In genomic region chr1:222711319-222712252, GRCh38 we compare ENCODE assay signal across 8 cellular contexts. TPM values are rescaled to one million over a fixed set of nuclear protein-coding genes. Genes with fewer than 3 reads are reported as not detected.
DNase-seq lines count a peak whose midpoint lies in the region; ATAC-seq, FAIRE-seq and TF ChIP-seq lines count a peak whose summit lies in the region.

No MANE protein-coding gene starts in this region.

- POLR2A ChIA-PET in A673 (lab: Charles Lee; ENCODE audit: low non-redundant PET) = no interaction called here

- H3K4me3 ChIP-seq in A673 (ENCODE audit: low read depth, low read length, poor library complexity, severe bottlenecking) (peak overlapping the region; percentile 71), kidney (ENCODE audit: low read length in 2 of 2) (peak overlapping the region; percentile 91 to 97)

- H3K27ac ChIP-seq in A673 (ENCODE audit: low read depth, low read length, poor library complexity, severe bottlenecking) (peak overlapping the region; percentile 84), caudate nucleus (ENCODE audit: low read depth, low read length) (peak overlapping the region; percentile 75), kidney (ENCODE audit: low read depth in 2 of 2, low read length in 2 of 2) (peak overlapping the region; percentile 84 to 94)

- H3K27me3 ChIP-seq in A673 (replicated peaks; ENCODE audit: insufficient read depth, low read depth, low read length, poor library complexity) = no peaks in the 10 kb centered on the region

- H3K36me3 ChIP-seq in A673 (ENCODE audit: insufficient read depth, low read length, poor library complexity, severe bottlenecking) (no peaks in the 10 kb centered on the region), kidney (ENCODE audit: control insufficient read depth in 1 of 2, insufficient read depth in 2 of 2, low read length in 2 of 2) (no peaks in the 10 kb centered on the region)

- BruUV-seq in A673 (replicated peaks; lab: Mats Ljungman, UMichigan) = TSS peak; percentile 63

- intact Hi-C loops in A673 (cut with micrococcal nuclease; ENCODE audit: unreplicated experiment) = loop anchor here (2.0 kb wide), 1 partner anchor 67 kb away; no protein-coding TSS in a partner anchor
- intact Hi-C loops in kidney (cut with DNase I) = no loop called here

- peaks cover 8% of the 10 kb centered on the region for H3K4me1 ChIP-seq in A673 (ENCODE audit: insufficient read depth, low read length, poor library complexity, severe bottlenecking)
- H3K4me1 ChIP-seq in kidney (ENCODE audit: control insufficient read depth in 1 of 2, insufficient read depth in 1 of 2, low read depth in 1 of 2, low read length in 2 of 2) = peaks cover 2 to 3% of the 10 kb centered on the region in 2 donors

- TF ChIP-seq CTCF in A673 (conservative IDR thresholded peaks at IDR 0.05; ENCODE audit: low read depth, low read length) = no peak
- no peak for TF ChIP-seq CTCF in kidney (IDR thresholded peaks at IDR 0.05; ENCODE audit: borderline replicate concordance, extremely low read depth, insufficient read depth)

- peak; percentile 23 for ATAC-seq in GM18519 (IDR thresholded peaks at IDR 0.05; ENCODE audit: low FRiP score, unreplicated experiment)
- peak; percentile 31 for ATAC-seq in HG03045 (IDR thresholded peaks at IDR 0.05; ENCODE audit: unreplicated experiment)

- no peaks in the 10 kb centered on the region for H3K9me3 ChIP-seq in A673 (ENCODE audit: low read depth, low read length, poor library complexity, severe bottlenecking)
- H3K9me3 ChIP-seq in kidney (ENCODE audit: control insufficient read depth in 1 of 2, low read length in 2 of 2) = no peaks in the 10 kb centered on the region

- peak overlapping the region; percentile 91 to 97 for H3K9ac ChIP-seq in kidney (ENCODE audit: low read length in 2 of 2)

- DNase-seq in A673 (ENCODE audit: low spot score) = peak; percentile 83
- DNase-seq in NCI-H2171 treated with DMSO at 0.1 percent for 48 hours (lab: John Stamatoyannopoulos, UW) = peak; percentile 32
- peak; percentile 41 for DNase-seq in activated CD4-positive, CD25-positive, alpha-beta regulatory T cell treated with anti-CD3 and anti-CD28 coated beads, Interleukin-2, amount 50 U/mL, for 16 hours (ENCODE audit: low read depth, low spot score)
- DNase-seq in caudate nucleus (lab: John Stamatoyannopoulos, UW) = peak in 49 of 61 donors; percentile 5 to 76 (median 42)
- DNase-seq in kidney = peak; percentile 86
- peak; percentile 15 to 52 (median 27) for DNase-seq in stimulated activated CD4-positive, alpha-beta T cell treated with anti-CD3 and anti-CD28 coated beads, Interleukin-1b, Interleukin-23, amount 100 ng/mL, for 24 hours (ENCODE audit: low read depth in 4 of 4, low spot score in 1 of 4)

- FAIRE-seq in kidney (lab: Jason Lieb, UNC) = no peak

- CTCF ChIA-PET in A673 (lab: Charles Lee) = no interaction called here

RNA-seq across cellular contexts. Expression of gene AIDA, which starts 0.7 kb away (rescaled TPM):
- total RNA-seq in A673 (2021) (74.1 and 80.0 TPM in 2 replicates), kidney (73.7 TPM)
- 41.4 TPM for polyA plus RNA-seq in kidney (ENCODE audit: insufficient read depth, low read depth, low replicate concordance)

RNA-seq across cellular contexts. Expression of gene BROX, which starts 0.8 kb away (rescaled TPM):
- total RNA-seq in A673 (2021) (36.2 and 36.6 TPM in 2 replicates), kidney (52.1 TPM)
- polyA plus RNA-seq in kidney (ENCODE audit: insufficient read depth, low read depth, low replicate concordance) = 18.0 TPM

RNA-seq across cellular contexts. Expression of gene FAM177B, which starts 25.4 kb away (rescaled TPM):
- not detected in 2 replicates for total RNA-seq in A673 (2021)
- 1.1 TPM for total RNA-seq in kidney
- not detected for polyA plus RNA-seq in kidney (ENCODE audit: insufficient read depth, low read depth, low replicate concordance)

Comparison
In these comparisons a context has a peak if more than half of its experiments do, and no peak if none do; other contexts are left out.
1. Peak in every context shown above with its lines: DNase-seq, ATAC-seq, H3K4me3 ChIP-seq and H3K27ac ChIP-seq.
2. DNase-seq: peak in every context shown above with its lines; median percentile 86 in kidney; 83 in A673; 42 in caudate nucleus; 41 in activated CD4-positive, CD25-positive, alpha-beta regulatory T cell treated with anti-CD3 and anti-CD28 coated beads, Interleukin-2, amount 50 U/mL, for 16 hours; 32 in NCI-H2171 treated with DMSO at 0.1 percent for 48 hours; 27 in stimulated activated CD4-positive, alpha-beta T cell treated with anti-CD3 and anti-CD28 coated beads, Interleukin-1b, Interleukin-23, amount 100 ng/mL, for 24 hours.